Comparison of ENCODE assay signal across 8 cellular contexts in genomic region chr6:148343028-148343374, GRCh38. TPM values are rescaled to one million over a fixed set of nuclear protein-coding genes. Genes with fewer than 3 reads are reported as not detected.
DNase-seq lines count a peak whose midpoint lies in the region; ATAC-seq, FAIRE-seq and TF ChIP-seq lines count a peak whose summit lies in the region.

No MANE protein-coding gene starts in this region.

- CTCF ChIA-PET in A549 (lab: Yijun Ruan, JAX), result no interaction called here
- CTCF ChIA-PET in naive thymus-derived CD4-positive, alpha-beta T cell (lab: Charles Lee), result no interaction called here

- no peak for DNase-seq in A549 (ENCODE audit: low read depth in 1 of 2, low spot score in 1 of 2)
- DNase-seq in dorsolateral prefrontal cortex, result no peak
- DNase-seq in naive thymus-derived CD4-positive, alpha-beta T cell, result no peak
- no peak for DNase-seq in NK-92 treated with Interleukin-12 subunit alpha and Interleukin-12 subunit beta, amount 100 ng/mL, for 24 hours (lab: John Stamatoyannopoulos, UW)
- DNase-seq in stimulated activated CD4-positive, alpha-beta T cell treated with anti-CD3 and anti-CD28 coated beads, Interleukin-4, amount 100 ng/mL, for 1 hour, result no peak

- H3K4me1 Mint-ChIP-seq in naive thymus-derived CD4-positive, alpha-beta T cell, result peaks cover 6 to 13% (median 8%) of the 10 kb centered on the region in 7 donors

- POLR2A ChIA-PET in A549 (lab: Yijun Ruan, JAX), result interaction anchor here (1.0 to 1.1 kb wide), 3 partner anchors 29 to 75 kb away, joined by 3 read pairs; no protein-coding TSS in a partner anchor
- POLR2A ChIA-PET in naive thymus-derived CD4-positive, alpha-beta T cell (lab: Charles Lee), result no interaction called here

- peaks cover 0 to 4% (median 0%) of the 10 kb centered on the region in 45 donors for H3K27me3 ChIP-seq in dorsolateral prefrontal cortex
- no peaks in the 10 kb centered on the region for H3K27me3 ChIP-seq in naive thymus-derived CD4-positive, alpha-beta T cell (ENCODE audit: control insufficient read depth in 2 of 2, insufficient read depth in 2 of 2, low read length in 2 of 2)

- no peak for TF ChIP-seq CTCF in A549 (IDR thresholded peaks at IDR 0.05)
- TF ChIP-seq CTCF in dorsolateral prefrontal cortex (IDR thresholded peaks at IDR 0.05 in 54 of 56, conservative IDR thresholded peaks at IDR 0.05 in 2 of 56; ENCODE audit: low read depth in 1 of 56, partially characterized antibody in 56 of 56), result no peak

- H3K9me3 Mint-ChIP-seq in naive thymus-derived CD4-positive, alpha-beta T cell, result peaks cover 0 to 3% (median 0%) of the 10 kb centered on the region in 11 donors

- TF ChIP-seq POLR2A in A549 (IDR thresholded peaks at IDR 0.05; ENCODE audit: low read length), result no peak

- 5% methylated on average over 3 of the region's 34 CpGs for WGBS in A549 (ENCODE audit: missing lambda C conversion rate)

- no peak overlapping the region for H3K27ac Mint-ChIP-seq in naive thymus-derived CD4-positive, alpha-beta T cell

- peak overlapping the region; percentile 65 for H3K4me3 ChIP-seq in A549
- H3K4me3 ChIP-seq in dorsolateral prefrontal cortex, result peak overlapping the region; percentile 46 to 89 (median 74)
- H3K4me3 ChIP-seq in naive thymus-derived CD4-positive, alpha-beta T cell (ENCODE audit: low read length), result no peak overlapping the region

- peak overlapping the region; percentile 95 for H3K4me2 ChIP-seq in A549

- H3K36me3 ChIP-seq in naive thymus-derived CD4-positive, alpha-beta T cell (ENCODE audit: control insufficient read depth in 2 of 3, insufficient read depth in 3 of 3, low read length in 3 of 3), result no peaks in the 10 kb centered on the region

- no peak for TF ChIP-seq EP300 in A549 (IDR thresholded peaks at IDR 0.05)

- peaks cover 23% of the 10 kb centered on the region for H3K4me1 ChIP-seq in A549
- H3K4me1 ChIP-seq in naive thymus-derived CD4-positive, alpha-beta T cell (ENCODE audit: control insufficient read depth in 2 of 2, insufficient read depth in 2 of 2, low read length in 2 of 2), result no peaks in the 10 kb centered on the region

- no peak for TF ChIP-seq RAD21 in A549 (conservative IDR thresholded peaks at IDR 0.05 in 1 of 2, IDR thresholded peaks at IDR 0.05 in 1 of 2)

- peak overlapping the region; percentile 81 to 96 for H3K27ac ChIP-seq in A549
- peak overlapping the region in 58 of 59 donors; percentile 35 to 98 (median 94) for H3K27ac ChIP-seq in dorsolateral prefrontal cortex
- H3K27ac ChIP-seq in naive thymus-derived CD4-positive, alpha-beta T cell (ENCODE audit: low read depth, low read length), result no peak overlapping the region

- H3K27me3 Mint-ChIP-seq in naive thymus-derived CD4-positive, alpha-beta T cell, result peaks cover 43 to 68% (median 51%) of the 10 kb centered on the region in 5 donors

- no peaks in the 10 kb centered on the region for H3K36me3 Mint-ChIP-seq in naive thymus-derived CD4-positive, alpha-beta T cell

- intact Hi-C loops in dorsolateral prefrontal cortex (cut with DNase I), result loop anchor here (2.0 to 10.0 kb wide), 5 partner anchors 48 to 194 kb away; no protein-coding TSS in a partner anchor
- intact Hi-C loops in naive thymus-derived CD4-positive, alpha-beta T cell (cut with micrococcal nuclease), result no loop called here

- H3K9me3 ChIP-seq in A549, result no peaks in the 10 kb centered on the region
- H3K9me3 ChIP-seq in naive thymus-derived CD4-positive, alpha-beta T cell (ENCODE audit: control insufficient read depth in 2 of 3, low read length in 3 of 3), result no peaks in the 10 kb centered on the region

- FAIRE-seq in A549 (lab: Jason Lieb, UNC), result no peak

- ATAC-seq in A549 (peak in 1 of 2 experiments; percentile 6; a peak in 4 of 6 replicates), HG03280 (IDR thresholded peaks at IDR 0.05; ENCODE audit: unreplicated experiment) (peak; percentile 9), HG03108 (IDR thresholded peaks at IDR 0.05; ENCODE audit: unreplicated experiment) (no peak), GM21737 (IDR thresholded peaks at IDR 0.05; ENCODE audit: unreplicated experiment) (no peak)
- ATAC-seq in naive thymus-derived CD4-positive, alpha-beta T cell, result peak; percentile 18

- peak overlapping the region in 6 of 10 donors; percentile 12 to 61 (median 18) for H3K4me3 Mint-ChIP-seq in naive thymus-derived CD4-positive, alpha-beta T cell

TF ChIP-seq in A549, 52 proteins besides CTCF, POLR2A, EP300 and RAD21:
- TF ChIP-seq CBX2 (IDR thresholded peaks at IDR 0.05; ENCODE audit: borderline replicate concordance, low read depth) (no peak), E2F6 (IDR thresholded peaks at IDR 0.05; ENCODE audit: borderline replicate concordance, low read depth) (no peak), ZC3H11A (IDR thresholded peaks at IDR 0.05) (no peak), RARB (CRISPR knock-in tag; IDR thresholded peaks at IDR 0.05) (no peak), REST (IDR thresholded peaks at IDR 0.05) (no peak), NFE2L2 (conservative IDR thresholded peaks at IDR 0.05; ENCODE audit: low read length) (no peak)
- TF ChIP-seq, protein P1, sequence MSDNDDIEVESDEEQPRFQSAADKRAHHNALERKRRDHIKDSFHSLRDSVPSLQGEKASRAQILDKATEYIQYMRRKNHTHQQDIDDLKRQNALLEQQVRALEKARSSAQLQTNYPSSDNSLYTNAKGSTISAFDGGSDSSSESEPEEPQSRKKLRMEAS (IDR thresholded peaks at IDR 0.05), result no peak

RNA-seq across cellular contexts. Expression of gene SASH1, which starts 0.4 kb away (rescaled TPM):
- polyA plus RNA-seq in A549 (2011; rRNA removed), result 3.0 and 3.2 TPM in 2 replicates
- 1.2 and 1.5 TPM in 2 replicates for polyA plus RNA-seq in A549 (2012; cell fraction: cytosol; rRNA removed)
- 1.5 and 1.6 TPM in 2 replicates for polyA plus RNA-seq in A549 (2012; cell fraction: nucleus; rRNA removed)
- 2.1 to 2.5 TPM (median 2.4 TPM) in 3 replicates for polyA plus RNA-seq in A549 (2017; fragmentation: RNase III; extraction: RNeasy Plus Mini Kit Qiagen cat#74134 plus additional on column Dnase treatment)
- polyA minus RNA-seq in A549 (2011; rRNA and poly(A)+ RNA removed), result 5.1 and 8.4 TPM in 2 replicates
- 100 to 1,000 TPM in 105 of 120 experiments, 10 to 100 TPM in 15; 67.5 to 387 (median 117) TPM for total RNA-seq in dorsolateral prefrontal cortex
- 1 to 10 TPM in 3 of 5 experiments, under 1 TPM in 2; 0.24 to 7.8 (median 1.4) TPM for total RNA-seq in naive thymus-derived CD4-positive, alpha-beta T cell
- polyA plus RNA-seq in naive thymus-derived CD4-positive, alpha-beta T cell, result not detected

Comparison
In these comparisons a context has a peak if more than half of its experiments do, and no peak if none do; other contexts are left out.
1. ATAC-seq: peak in HG03280 (single experiment) and naive thymus-derived CD4-positive, alpha-beta T cell (single experiment); none in HG03108 (single experiment) and GM21737 (single experiment).
2. RNA of gene SASH1, which starts 0.4 kb away (total RNA-seq): 67.5 to 387 TPM in dorsolateral prefrontal cortex; 0.24 to 7.8 TPM in naive thymus-derived CD4-positive, alpha-beta T cell; every median in the first group is over 4 times any median in the second.
3. intact Hi-C loops: an anchor here in dorsolateral prefrontal cortex (2.0 to 10.0 kb wide); none called in naive thymus-derived CD4-positive, alpha-beta T cell.